ENCODE assay signal across 1 cellular context in genomic region chr15:29835301-29835700, GRCh38.
TF ChIP-seq lines count a peak whose summit lies in the region.

No MANE protein-coding gene starts in this region.

TF ChIP-seq in GM23338, 12 proteins besides CTCF, POLR2A, EP300 and RAD21 (continued from another document):
- TF ChIP-seq, protein P1, sequence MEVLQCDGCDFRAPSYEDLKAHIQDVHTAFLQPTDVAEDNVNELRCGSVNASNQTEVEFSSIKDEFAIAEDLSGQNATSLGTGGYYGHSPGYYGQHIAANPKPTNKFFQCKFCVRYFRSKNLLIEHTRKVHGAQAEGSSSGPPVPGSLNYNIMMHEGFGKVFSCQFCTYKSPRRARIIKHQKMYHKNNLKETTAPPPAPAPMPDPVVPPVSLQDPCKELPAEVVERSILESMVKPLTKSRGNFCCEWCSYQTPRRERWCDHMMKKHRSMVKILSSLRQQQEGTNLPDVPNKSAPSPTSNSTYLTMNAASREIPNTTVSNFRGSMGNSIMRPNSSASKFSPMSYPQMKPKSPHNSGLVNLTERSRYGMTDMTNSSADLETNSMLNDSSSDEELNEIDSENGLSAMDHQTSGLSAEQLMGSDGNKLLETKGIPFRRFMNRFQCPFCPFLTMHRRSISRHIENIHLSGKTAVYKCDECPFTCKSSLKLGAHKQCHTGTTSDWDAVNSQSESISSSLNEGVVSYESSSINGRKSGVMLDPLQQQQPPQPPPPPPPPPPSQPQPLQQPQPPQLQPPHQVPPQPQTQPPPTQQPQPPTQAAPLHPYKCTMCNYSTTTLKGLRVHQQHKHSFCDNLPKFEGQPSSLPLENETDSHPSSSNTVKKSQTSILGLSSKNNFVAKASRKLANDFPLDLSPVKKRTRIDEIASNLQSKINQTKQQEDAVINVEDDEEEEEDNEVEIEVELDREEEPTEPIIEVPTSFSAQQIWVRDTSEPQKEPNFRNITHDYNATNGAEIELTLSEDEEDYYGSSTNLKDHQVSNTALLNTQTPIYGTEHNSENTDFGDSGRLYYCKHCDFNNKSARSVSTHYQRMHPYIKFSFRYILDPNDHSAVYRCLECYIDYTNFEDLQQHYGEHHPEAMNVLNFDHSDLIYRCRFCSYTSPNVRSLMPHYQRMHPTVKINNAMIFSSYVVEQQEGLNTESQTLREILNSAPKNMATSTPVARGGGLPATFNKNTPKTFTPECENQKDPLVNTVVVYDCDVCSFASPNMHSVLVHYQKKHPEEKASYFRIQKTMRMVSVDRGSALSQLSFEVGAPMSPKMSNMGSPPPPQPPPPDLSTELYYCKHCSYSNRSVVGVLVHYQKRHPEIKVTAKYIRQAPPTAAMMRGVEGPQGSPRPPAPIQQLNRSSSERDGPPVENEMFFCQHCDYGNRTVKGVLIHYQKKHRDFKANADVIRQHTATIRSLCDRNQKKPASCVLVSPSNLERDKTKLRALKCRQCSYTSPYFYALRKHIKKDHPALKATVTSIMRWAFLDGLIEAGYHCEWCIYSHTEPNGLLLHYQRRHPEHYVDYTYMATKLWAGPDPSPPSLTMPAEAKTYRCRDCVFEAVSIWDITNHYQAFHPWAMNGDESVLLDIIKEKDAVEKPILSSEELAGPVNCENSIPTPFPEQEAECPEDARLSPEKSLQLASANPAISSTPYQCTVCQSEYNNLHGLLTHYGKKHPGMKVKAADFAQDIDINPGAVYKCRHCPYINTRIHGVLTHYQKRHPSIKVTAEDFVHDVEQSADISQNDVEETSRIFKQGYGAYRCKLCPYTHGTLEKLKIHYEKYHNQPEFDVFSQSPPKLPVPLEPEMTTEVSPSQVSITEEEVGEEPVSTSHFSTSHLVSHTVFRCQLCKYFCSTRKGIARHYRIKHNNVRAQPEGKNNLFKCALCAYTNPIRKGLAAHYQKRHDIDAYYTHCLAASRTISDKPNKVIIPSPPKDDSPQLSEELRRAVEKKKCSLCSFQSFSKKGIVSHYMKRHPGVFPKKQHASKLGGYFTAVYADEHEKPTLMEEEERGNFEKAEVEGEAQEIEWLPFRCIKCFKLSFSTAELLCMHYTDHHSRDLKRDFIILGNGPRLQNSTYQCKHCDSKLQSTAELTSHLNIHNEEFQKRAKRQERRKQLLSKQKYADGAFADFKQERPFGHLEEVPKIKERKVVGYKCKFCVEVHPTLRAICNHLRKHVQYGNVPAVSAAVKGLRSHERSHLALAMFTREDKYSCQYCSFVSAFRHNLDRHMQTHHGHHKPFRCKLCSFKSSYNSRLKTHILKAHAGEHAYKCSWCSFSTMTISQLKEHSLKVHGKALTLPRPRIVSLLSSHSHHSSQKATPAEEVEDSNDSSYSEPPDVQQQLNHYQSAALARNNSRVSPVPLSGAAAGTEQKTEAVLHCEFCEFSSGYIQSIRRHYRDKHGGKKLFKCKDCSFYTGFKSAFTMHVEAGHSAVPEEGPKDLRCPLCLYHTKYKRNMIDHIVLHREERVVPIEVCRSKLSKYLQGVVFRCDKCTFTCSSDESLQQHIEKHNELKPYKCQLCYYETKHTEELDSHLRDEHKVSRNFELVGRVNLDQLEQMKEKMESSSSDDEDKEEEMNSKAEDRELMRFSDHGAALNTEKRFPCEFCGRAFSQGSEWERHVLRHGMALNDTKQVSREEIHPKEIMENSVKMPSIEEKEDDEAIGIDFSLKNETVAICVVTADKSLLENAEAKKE (CRISPR knock-in tag; IDR thresholded peaks at IDR 0.05), result no peak
- TF ChIP-seq, protein P2, sequence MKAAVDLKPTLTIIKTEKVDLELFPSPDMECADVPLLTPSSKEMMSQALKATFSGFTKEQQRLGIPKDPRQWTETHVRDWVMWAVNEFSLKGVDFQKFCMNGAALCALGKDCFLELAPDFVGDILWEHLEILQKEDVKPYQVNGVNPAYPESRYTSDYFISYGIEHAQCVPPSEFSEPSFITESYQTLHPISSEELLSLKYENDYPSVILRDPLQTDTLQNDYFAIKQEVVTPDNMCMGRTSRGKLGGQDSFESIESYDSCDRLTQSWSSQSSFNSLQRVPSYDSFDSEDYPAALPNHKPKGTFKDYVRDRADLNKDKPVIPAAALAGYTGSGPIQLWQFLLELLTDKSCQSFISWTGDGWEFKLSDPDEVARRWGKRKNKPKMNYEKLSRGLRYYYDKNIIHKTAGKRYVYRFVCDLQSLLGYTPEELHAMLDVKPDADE (IDR thresholded peaks at IDR 0.05), result no peak
- TF ChIP-seq POLR2AphosphoS5 (IDR thresholded peaks at IDR 0.05; ENCODE audit: low read depth) (no peak), EZH2 (IDR thresholded peaks at IDR 0.05; ENCODE audit: low read depth, unreplicated experiment) (no peak), ZNF114 (CRISPR knock-in tag; IDR thresholded peaks at IDR 0.05) (no peak)
